Comparison of ENCODE assay signal across 8 cellular contexts in the genomic region with DNA sequence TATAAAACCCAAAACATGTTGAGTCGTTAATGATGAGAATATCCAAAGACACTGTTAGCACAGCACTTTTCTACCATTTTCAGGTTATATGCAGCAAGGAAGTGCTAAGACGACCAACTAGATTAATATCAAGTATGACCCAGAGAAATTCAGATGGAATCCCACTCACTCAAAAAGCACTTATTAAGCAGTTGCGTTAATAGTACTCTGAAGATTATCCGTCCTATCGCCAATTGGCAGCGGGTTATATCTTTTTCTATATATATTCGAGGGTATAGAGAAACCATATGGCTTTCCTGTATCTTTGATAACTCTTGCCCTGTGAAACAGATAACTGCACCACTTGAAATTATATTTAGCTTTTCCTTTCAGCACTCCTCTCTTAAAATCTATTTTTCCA. TPM values are rescaled to one million over a fixed set of nuclear protein-coding genes. Genes with fewer than 3 reads are reported as not detected.
DNase-seq lines count a peak whose midpoint lies in the region; ATAC-seq, FAIRE-seq and TF ChIP-seq lines count a peak whose summit lies in the region.

No MANE protein-coding gene starts in this region.

- intact Hi-C loops in stomach (cut with DNase I; ENCODE audit: low total_unique reads): no loop called here

- H3K4me1 ChIP-seq in iPS-18a (ENCODE audit: control insufficient read depth, low read depth, low read length) (peaks cover 9% of the 10 kb centered on the region), stomach (peaks cover 14 to 62% (median 36%) of the 10 kb centered on the region in 4 donors)

- TF ChIP-seq POLR2A in stomach (IDR thresholded peaks at IDR 0.05) (no peak), GM12891 (IDR thresholded peaks at IDR 0.05; ENCODE audit: low read depth, low read length) (no peak)

- H3K9me3 ChIP-seq in iPS-18a (ENCODE audit: control insufficient read depth, low read depth, low read length) (no peaks in the 10 kb centered on the region), stomach (no peaks in the 10 kb centered on the region)

- ATAC-seq in GM21786 (IDR thresholded peaks at IDR 0.05; ENCODE audit: unreplicated experiment) (no peak), HG02759 (IDR thresholded peaks at IDR 0.05; ENCODE audit: unreplicated experiment) (no peak)

- no peaks in the 10 kb centered on the region for H3K27me3 Mint-ChIP-seq in T-helper 1 cell treated with Interleukin-12 subunit alpha and Interleukin-12 subunit beta and Interleukin-4 antibody, amounts not matched to agents 30 μg/mL and 1 μg/mL, for 36 hours (ENCODE audit: low read depth)
- no peaks in the 10 kb centered on the region for H3K27me3 Mint-ChIP-seq in activated CD4-positive, alpha-beta memory T cell treated with anti-CD3 and anti-CD28 coated beads, Interleukin-2, amount 10 ng/mL, durations not matched to agents 7 days and 5 days

- H3K27ac Mint-ChIP-seq in T-helper 1 cell treated with Interleukin-12 subunit alpha and Interleukin-12 subunit beta and Interleukin-4 antibody, amounts not matched to agents 30 μg/mL and 1 μg/mL, for 36 hours: peak overlapping the region; percentile 93
- peak overlapping the region; percentile 74 for H3K27ac Mint-ChIP-seq in activated CD4-positive, alpha-beta memory T cell treated with anti-CD3 and anti-CD28 coated beads, Interleukin-2, amount 10 ng/mL, durations not matched to agents 7 days and 5 days

- peak overlapping the region; percentile 98 for H3K4me3 Mint-ChIP-seq in T-helper 1 cell treated with Interleukin-12 subunit alpha and Interleukin-12 subunit beta and Interleukin-4 antibody, amounts not matched to agents 30 μg/mL and 1 μg/mL, for 36 hours
- peak overlapping the region; percentile 94 for H3K4me3 Mint-ChIP-seq in activated CD4-positive, alpha-beta memory T cell treated with anti-CD3 and anti-CD28 coated beads, Interleukin-2, amount 10 ng/mL, durations not matched to agents 7 days and 5 days

- no peaks in the 10 kb centered on the region for H3K27me3 ChIP-seq in iPS-18a (ENCODE audit: control insufficient read depth, insufficient read depth, low read length)
- H3K27me3 ChIP-seq in stomach: no peaks in the 10 kb centered on the region

- peak overlapping the region; percentile 97 for H3K4me3 ChIP-seq in iPS-18a (ENCODE audit: low read length)
- H3K4me3 ChIP-seq in stomach: peak overlapping the region; percentile 74 to 98 (median 88)

- TF ChIP-seq CTCF in stomach (IDR thresholded peaks at IDR 0.05): no peak

- CTCF ChIA-PET in activated CD4-positive, alpha-beta memory T cell treated with anti-CD3 and anti-CD28 coated beads, Interleukin-2, amount 10 ng/mL, durations not matched to agents 7 days and 5 days (lab: Charles Lee): interaction anchor here (1.2 to 8.7 kb wide), 7 partner anchors 8 to 347 kb away, joined by 5 to 185 read pairs (median 9); partner anchors contain the start of genes ATAD5 and GOSR1

- H3K36me3 Mint-ChIP-seq in T-helper 1 cell treated with Interleukin-12 subunit alpha and Interleukin-12 subunit beta and Interleukin-4 antibody, amounts not matched to agents 30 μg/mL and 1 μg/mL, for 36 hours (ENCODE audit: low read depth): peaks cover 25% of the 10 kb centered on the region
- peaks cover 29% of the 10 kb centered on the region for H3K36me3 Mint-ChIP-seq in activated CD4-positive, alpha-beta memory T cell treated with anti-CD3 and anti-CD28 coated beads, Interleukin-2, amount 10 ng/mL, durations not matched to agents 7 days and 5 days (ENCODE audit: low read depth)

- H3K4me1 Mint-ChIP-seq in T-helper 1 cell treated with Interleukin-12 subunit alpha and Interleukin-12 subunit beta and Interleukin-4 antibody, amounts not matched to agents 30 μg/mL and 1 μg/mL, for 36 hours (ENCODE audit: low read depth): peaks cover 48% of the 10 kb centered on the region
- H3K4me1 Mint-ChIP-seq in activated CD4-positive, alpha-beta memory T cell treated with anti-CD3 and anti-CD28 coated beads, Interleukin-2, amount 10 ng/mL, durations not matched to agents 7 days and 5 days: peaks cover 53% of the 10 kb centered on the region

- no peak for DNase-seq in T-helper 1 cell
- DNase-seq in activated CD4-positive, alpha-beta memory T cell treated with anti-CD3 and anti-CD28 coated beads, Interleukin-2, amount 10 ng/mL, durations not matched to agents 7 days and 5 days: no peak
- DNase-seq in stomach: no peak
- DNase-seq in GM12891 (ENCODE audit: insufficient read length, low spot score): no peak

- POLR2A ChIA-PET in activated CD4-positive, alpha-beta memory T cell treated with anti-CD3 and anti-CD28 coated beads, Interleukin-2, amount 10 ng/mL, durations not matched to agents 7 days and 5 days (lab: Charles Lee): interaction anchor here (1.1 to 8.6 kb wide), 11 partner anchors 9 to 532 kb away, joined by 3 to 256 read pairs (median 6); partner anchors contain the start of gene ATAD5

- H3K36me3 ChIP-seq in iPS-18a (ENCODE audit: control insufficient read depth, low read depth, low read length) (no peaks in the 10 kb centered on the region), stomach (peaks cover 0 to 4% (median 0%) of the 10 kb centered on the region in 4 donors)

- no peak for FAIRE-seq in GM12891 (lab: Jason Lieb, UNC)

- H3K9ac ChIP-seq in iPS-18a (ENCODE audit: low read length): peak overlapping the region; percentile 96

- TF ChIP-seq EP300 in stomach (IDR thresholded peaks at IDR 0.05): no peak

- H3K27ac ChIP-seq in iPS-18a (ENCODE audit: low read length): peak overlapping the region; percentile 84
- peak overlapping the region in 4 of 5 donors; percentile 85 to 89 (median 88) for H3K27ac ChIP-seq in stomach

- 30 to 44% (median 41%) methylated on average over 7 of the region's 7 CpGs for WGBS in stomach, 5 donors

- H3K9me3 Mint-ChIP-seq in T-helper 1 cell treated with Interleukin-12 subunit alpha and Interleukin-12 subunit beta and Interleukin-4 antibody, amounts not matched to agents 30 μg/mL and 1 μg/mL, for 36 hours: no peaks in the 10 kb centered on the region
- no peaks in the 10 kb centered on the region for H3K9me3 Mint-ChIP-seq in activated CD4-positive, alpha-beta memory T cell treated with anti-CD3 and anti-CD28 coated beads, Interleukin-2, amount 10 ng/mL, durations not matched to agents 7 days and 5 days

TF ChIP-seq in GM12891, 5 proteins besides CTCF, POLR2A, EP300 and RAD21:
- TF ChIP-seq POLR2AphosphoS5 (IDR thresholded peaks at IDR 0.05; ENCODE audit: low read depth, low read length) (no peak), PAX5 (IDR thresholded peaks at IDR 0.05; ENCODE audit: insufficient read depth, low read length, severe bottlenecking) (no peak), TAF1 (IDR thresholded peaks at IDR 0.05; ENCODE audit: low read depth, low read length) (no peak), SPI1 (IDR thresholded peaks at IDR 0.05; ENCODE audit: low read depth, low read length) (no peak), POU2F2 (IDR thresholded peaks at IDR 0.05; ENCODE audit: low read depth, low read length) (no peak)
TF ChIP-seq in GM12891: peak in this region for 0.

RNA-seq across cellular contexts. Expression of gene CRLF3, which starts 1.1 kb away (rescaled TPM):
- 10 to 100 TPM; 70.1 to 76.2 TPM for total RNA-seq in activated CD4-positive, alpha-beta memory T cell treated with anti-CD3 and anti-CD28 coated beads, Interleukin-2, amount 10 ng/mL, durations not matched to agents 7 days and 5 days
- total RNA-seq in stomach: 10 to 100 TPM in 2 of 5 donors, 1 to 10 TPM in 3; 1.7 to 15.2 (median 4.1) TPM
- polyA plus RNA-seq in stomach: 1 to 10 TPM; 4.1 to 5.4 (median 5.0) TPM
- 11.6 TPM for polyA plus RNA-seq in GM12891 (2012; ENCODE audit: low read depth, missing spikeins)

RNA-seq across cellular contexts. Expression of gene ATAD5, which starts 8.3 kb away (rescaled TPM):
- 10 to 100 TPM; 24.0 to 26.7 TPM for total RNA-seq in activated CD4-positive, alpha-beta memory T cell treated with anti-CD3 and anti-CD28 coated beads, Interleukin-2, amount 10 ng/mL, durations not matched to agents 7 days and 5 days
- 1 to 10 TPM in 4 of 5 donors, under 1 TPM in 1; 0.58 to 9.7 (median 1.8) TPM for total RNA-seq in stomach
- polyA plus RNA-seq in stomach: under 1 TPM; 0.15 to 0.60 (median 0.37) TPM
- 3.5 TPM for polyA plus RNA-seq in GM12891 (2012; ENCODE audit: low read depth, missing spikeins)

Comparison
In these comparisons a context has a peak if more than half of its experiments do, and no peak if none do; other contexts are left out.
1. RNA of gene CRLF3, which starts 1.1 kb away (total RNA-seq): 70.1 to 76.2 TPM in activated CD4-positive, alpha-beta memory T cell treated with anti-CD3 and anti-CD28 coated beads, Interleukin-2, amount 10 ng/mL, durations not matched to agents 7 days and 5 days; 1.7 to 15.2 TPM in stomach; every median in the first group is over 4 times any median in the second.